Comparison of ENCODE assay signal across 8 cellular contexts in the genomic region with DNA sequence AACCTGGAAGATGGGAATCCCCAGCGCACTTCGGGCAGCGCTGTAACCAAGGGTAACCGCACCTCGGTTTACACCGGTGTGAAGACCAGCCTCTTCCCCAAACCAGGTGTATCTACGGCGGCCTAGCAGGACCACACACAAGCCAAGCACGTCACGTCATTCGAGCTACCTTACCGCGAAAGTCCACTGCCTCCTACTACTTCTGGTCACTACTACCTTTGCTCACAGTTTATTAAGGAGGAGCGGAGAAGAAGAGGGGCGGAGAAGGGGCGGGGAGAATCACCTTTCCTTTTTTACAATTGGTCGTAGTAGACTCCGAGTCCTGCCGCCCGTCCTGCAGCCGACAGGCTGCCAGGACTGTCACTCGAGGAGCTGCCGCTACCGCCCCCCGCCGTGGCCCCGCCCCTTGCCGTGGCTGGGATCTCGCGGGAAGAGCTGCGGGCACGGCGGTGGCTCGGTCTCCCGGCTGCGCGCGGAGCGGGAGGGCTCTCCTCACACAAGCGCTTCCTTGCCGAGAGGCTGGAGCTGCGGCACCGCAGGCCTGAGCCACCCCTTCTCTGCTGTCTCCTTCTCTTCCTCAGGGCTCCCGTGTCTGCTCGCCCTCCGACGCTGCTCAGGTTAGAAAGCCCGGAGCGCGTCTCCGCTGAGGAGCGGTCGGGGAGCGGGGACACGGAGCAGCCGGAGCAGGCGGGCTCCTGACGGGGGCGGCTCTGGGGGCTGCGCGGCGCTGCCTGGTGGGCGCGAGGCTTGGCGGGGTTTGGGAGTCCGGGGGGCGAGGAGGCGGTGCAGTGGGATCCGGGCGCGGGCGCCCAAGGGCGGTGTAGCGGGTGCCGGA. TPM values are rescaled to one million over a fixed set of nuclear protein-coding genes. Genes with fewer than 3 reads are reported as not detected.
DNase-seq lines count a peak whose midpoint lies in the region; ATAC-seq lines count a peak whose summit lies in the region.

Gene GLCE (plus strand): TSS at position 495 of the 835 bp plus-strand sequence. CDS start 95,172 bp downstream, outside the sequence.

- peak within 1 kb of the TSS; percentile 91 to 98 (median 95) for H3K4me3 Mint-ChIP-seq in IgD-negative memory B cell

- DNase-seq in DMS 273 treated with DMSO at 0.1 percent for 48 hours (lab: John Stamatoyannopoulos, UW) (peak; percentile 90), OCI-M1 (lab: John Stamatoyannopoulos, UW) (peak; percentile 98), activated T-cell treated with anti-CD3 and anti-CD28 coated beads for 48 hours (ENCODE audit: low read depth) (peak; percentile 92), epithelial cell of prostate (ENCODE audit: low read depth, low spot score) (peak; percentile 89)
- peak; percentile 92 for DNase-seq in stimulated activated CD8-positive, alpha-beta memory T cell treated with anti-CD3 and anti-CD28 coated beads, Interleukin-2, amount 100 ng/mL, for 48 hours (ENCODE audit: low read depth in 2 of 2)

- peak within 1 kb of the TSS; percentile 60 for H3K27ac ChIP-seq in epithelial cell of prostate

- H3K27me3 Mint-ChIP-seq in IgD-negative memory B cell: peaks cover 4% of the 10 kb centered on the region

- H3K4me1 ChIP-seq in mononuclear cell (ENCODE audit: insufficient read depth, low read length): peaks cover 11% of the 10 kb centered on the region

- H3K9me3 ChIP-seq in mononuclear cell (ENCODE audit: low read depth, low read length): no peaks in the 10 kb centered on the region

- H3K27me3 ChIP-seq in mononuclear cell (ENCODE audit: insufficient read depth, low read length): peaks cover 7% of the 10 kb centered on the region

- peak within 1 kb of the TSS; percentile 67 to 91 (median 80) for H3K27ac Mint-ChIP-seq in IgD-negative memory B cell

- H3K4me3 ChIP-seq in mononuclear cell (ENCODE audit: low read length): peak within 1 kb of the TSS; percentile 92

- no peaks in the 10 kb centered on the region for H3K36me3 Mint-ChIP-seq in IgD-negative memory B cell

- H3K4me1 Mint-ChIP-seq in IgD-negative memory B cell: peaks cover 0 to 16% (median 9%) of the 10 kb centered on the region in 3 donors

- peak; percentile 96 for ATAC-seq in GM21529 (IDR thresholded peaks at IDR 0.05; ENCODE audit: unreplicated experiment)

- no peaks in the 10 kb centered on the region for H3K9me3 Mint-ChIP-seq in IgD-negative memory B cell

RNA-seq across cellular contexts. Expression of gene GLCE, which starts in this region (rescaled TPM):
- polyA plus RNA-seq in IgD-negative memory B cell: 2.8 TPM
- total RNA-seq in mononuclear cell: 3.7 TPM

Comparison
In these comparisons a context has a peak if more than half of its experiments do, and no peak if none do; other contexts are left out.
1. Peak in every context shown above with its lines: DNase-seq, ATAC-seq, H3K4me3 ChIP-seq and H3K27ac ChIP-seq.